ENCODE assay signal across 1 cellular context in the genomic region with DNA sequence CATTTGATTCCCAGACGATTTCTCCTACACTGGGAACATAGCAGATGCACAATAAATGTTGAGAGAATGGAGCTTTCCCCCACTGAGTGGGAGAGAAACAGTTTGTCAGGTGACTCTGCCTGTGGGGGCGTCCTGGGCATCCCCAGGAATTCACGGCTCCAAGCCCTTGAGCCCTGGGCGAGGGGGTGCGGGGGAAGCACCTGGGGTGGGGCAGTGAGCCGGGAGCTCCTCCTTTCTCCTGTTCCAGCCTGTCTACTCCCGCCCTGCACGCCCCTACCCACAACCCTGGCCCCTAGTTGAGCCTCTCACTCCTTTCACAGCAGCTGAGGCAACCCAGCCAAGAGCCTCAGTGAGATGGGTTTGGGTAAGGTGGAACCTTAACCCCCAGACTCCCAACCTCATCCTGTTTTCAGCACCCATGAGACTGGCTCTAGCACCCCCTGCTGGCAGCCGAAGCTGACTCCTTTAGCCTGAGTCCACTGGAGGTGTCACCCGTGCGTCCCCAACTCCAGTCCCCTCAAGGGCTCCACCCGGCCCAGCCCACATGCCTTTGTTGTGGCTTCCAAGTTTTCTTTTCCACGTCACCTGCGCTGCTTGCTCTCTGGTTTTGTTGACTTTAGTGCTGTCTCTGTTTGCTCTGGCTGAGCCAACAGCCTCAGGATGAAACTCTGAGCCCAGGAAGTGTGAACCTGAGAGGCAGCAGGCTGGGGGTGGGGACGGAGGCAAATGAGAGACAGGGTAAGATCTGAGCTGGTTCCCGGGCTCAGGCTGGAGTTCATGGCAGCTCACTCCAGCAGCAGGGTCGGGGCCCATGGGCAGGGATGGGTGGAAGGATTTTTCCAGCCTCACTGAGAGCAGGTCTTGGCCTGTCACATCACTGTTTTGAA.
TF ChIP-seq lines count a peak whose summit lies in the region.

No MANE protein-coding gene starts in this region.

TF ChIP-seq in HEK293, 187 proteins besides CTCF, POLR2A, EP300 and RAD21 (continued from another document):
- peak; percentile 35; the same call in 1 of the 2 replicates for TF ChIP-seq SP3 (tag by site-specific recombination; IDR thresholded peaks at IDR 0.05)
- no peak for TF ChIP-seq ZNF792 (tag by site-specific recombination; IDR thresholded peaks at IDR 0.05)
- no peak for TF ChIP-seq GLI2 (tag by site-specific recombination; IDR thresholded peaks at IDR 0.05; ENCODE audit: borderline replicate concordance, low read depth)
TF ChIP-seq in HEK293: peak in this region for 19.
